In the genomic region with DNA sequence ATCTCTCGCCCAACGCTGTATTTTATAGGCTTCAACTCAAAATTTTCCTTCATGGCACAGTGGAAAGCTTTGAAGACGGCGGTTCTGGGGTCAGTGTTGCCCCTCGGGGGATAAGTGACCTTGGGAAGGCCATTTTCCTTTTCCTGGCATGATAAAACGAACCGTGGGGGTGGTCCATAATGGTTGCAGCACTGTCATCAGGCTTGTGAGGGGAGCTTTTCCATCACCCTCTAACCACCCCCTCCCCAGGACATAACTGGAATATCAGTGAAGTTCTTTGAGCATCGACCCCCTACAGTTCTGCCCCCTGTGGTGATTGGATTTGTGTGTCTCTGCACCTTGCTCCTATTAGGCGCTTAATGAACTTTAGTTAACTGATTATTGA, we compare ENCODE assay signal across 8 cellular contexts. TPM values are rescaled to one million over a fixed set of nuclear protein-coding genes. Genes with fewer than 3 reads are reported as not detected.
DNase-seq lines count a peak whose midpoint lies in the region; ATAC-seq and TF ChIP-seq lines count a peak whose summit lies in the region.

No MANE protein-coding gene starts in this region.

- H3K4me1 Mint-ChIP-seq in Calu3 (ENCODE audit: low read depth, unreplicated experiment), result peaks cover 24% of the 10 kb centered on the region

- CTCF ChIA-PET in Calu3 (lab: Charles Lee), result interaction anchor here (1.0 to 2.8 kb wide), 4 partner anchors 11 to 163 kb away, joined by 3 to 10 read pairs (median 4); no protein-coding TSS in a partner anchor

- TF ChIP-seq CTCF in Calu3 (IDR thresholded peaks at IDR 0.05; ENCODE audit: unreplicated experiment) (no peak), choroid plexus epithelial cell (conservative IDR thresholded peaks at IDR 0.05; ENCODE audit: low read depth, low read length) (no peak)

- H3K4me3 Mint-ChIP-seq in Calu3 (ENCODE audit: low read depth, unreplicated experiment), result peak overlapping the region; percentile 60

- intact Hi-C loops in Calu3 (cut with micrococcal nuclease; ENCODE audit: unreplicated experiment), result loop anchor here (5.0 kb wide), 1 partner anchor 62 kb away; no protein-coding TSS in a partner anchor

- H3K9ac ChIP-seq in muscle layer of colon (ENCODE audit: low read length), result peak overlapping the region; percentile 58

- TSS peak; percentile 94 for BruUV-seq in Calu3 (replicated peaks; lab: Mats Ljungman, UMichigan)

- H3K27ac ChIP-seq in muscle layer of colon (ENCODE audit: low read depth, low read length), result peak overlapping the region; percentile 90

- no peaks in the 10 kb centered on the region for H3K27me3 Mint-ChIP-seq in Calu3 (ENCODE audit: unreplicated experiment)

- H3K9me3 ChIP-seq in muscle layer of colon (ENCODE audit: low read length), result no peaks in the 10 kb centered on the region

- H3K27me3 ChIP-seq in muscle layer of colon (ENCODE audit: control insufficient read depth in 1 of 2, insufficient read depth in 2 of 2, low read length in 2 of 2), result no peaks in the 10 kb centered on the region

- H3K27ac Mint-ChIP-seq in Calu3 (ENCODE audit: unreplicated experiment), result peak overlapping the region; percentile 97

- H3K4me3 ChIP-seq in Jurkat, Clone E6-1 (ENCODE audit: low read length), result peak overlapping the region; percentile 56
- peak overlapping the region; percentile 67 for H3K4me3 ChIP-seq in choroid plexus epithelial cell (ENCODE audit: low read depth, low read length)
- H3K4me3 ChIP-seq in muscle layer of colon (ENCODE audit: low read depth in 1 of 2, low read length in 2 of 2), result peak overlapping the region; percentile 18 to 59

- H3K36me3 ChIP-seq in muscle layer of colon (ENCODE audit: insufficient read depth, low read length), result no peaks in the 10 kb centered on the region

- no peak for ATAC-seq in HG02798 (IDR thresholded peaks at IDR 0.05; ENCODE audit: poor library complexity, unreplicated experiment)
- no peak for ATAC-seq in GM19035 (IDR thresholded peaks at IDR 0.05; ENCODE audit: unreplicated experiment)

- H3K4me1 ChIP-seq in muscle layer of colon (ENCODE audit: insufficient read depth, low read length), result peaks cover 13% of the 10 kb centered on the region

- H3K9me3 Mint-ChIP-seq in Calu3 (ENCODE audit: low read depth, unreplicated experiment), result no peaks in the 10 kb centered on the region

- H3K36me3 Mint-ChIP-seq in Calu3 (ENCODE audit: insufficient read depth, unreplicated experiment), result peaks cover 34% of the 10 kb centered on the region

- DNase-seq in Calu3 (no peak), choroid plexus epithelial cell (ENCODE audit: low read depth) (no peak), COLO668 (lab: John Stamatoyannopoulos, UW; ENCODE audit: unreplicated experiment) (no peak)
- no peak for DNase-seq in Jurkat, Clone E6-1 (ENCODE audit: low read depth, low spot score)
- DNase-seq in stimulated activated CD4-positive, alpha-beta T cell treated with anti-CD3 and anti-CD28 coated beads, Interleukin-4, amount 100 ng/mL, for 1 hour, result no peak

RNA-seq across cellular contexts. Expression of gene FOS, which starts 16.0 kb away (rescaled TPM):
- total RNA-seq in Calu3 (2022), result 149 and 183 TPM in 2 replicates
- polyA plus RNA-seq in Jurkat, Clone E6-1 (2012; ENCODE audit: insufficient read depth, insufficient read length), result 1.4 TPM
